Comparison of ENCODE assay signal across 10 cellular contexts in genomic region chr11:111922803-111923202, GRCh38. TPM values are rescaled to one million over a fixed set of nuclear protein-coding genes. Genes with fewer than 3 reads are reported as not detected.
DNase-seq lines count a peak whose midpoint lies in the region; ATAC-seq, FAIRE-seq and TF ChIP-seq lines count a peak whose summit lies in the region.
"Had no signal": no experiment of that assay in that cellular context is flagged by ENCODE, and none has a peak within 500 bp of the region (broad histone marks: within the 10 kb centered on the region; RNA-seq: fewer than 3 reads in every experiment).

No MANE protein-coding gene starts in this region.

- H3K27ac ChIP-seq in H9 (ENCODE audit: insufficient read length, low read depth, low read length) (no peak overlapping the region), hepatocyte (peak overlapping the region; percentile 89), skin epidermis (peak overlapping the region in 16 of 21 experiments; percentile 2 to 89 (median 68))

- H3K36me3 Mint-ChIP-seq in H9 (ENCODE audit: insufficient read depth in 1 of 3, low read depth in 3 of 3) = no peaks in the 10 kb centered on the region
- no peaks in the 10 kb centered on the region for H3K36me3 Mint-ChIP-seq in activated CD4-positive, alpha-beta T cell treated with anti-CD3 and anti-CD28 coated beads, Interleukin-2, amount 10 ng/mL, durations not matched to agents 7 days and 5 days (ENCODE audit: low read depth)

- no peak overlapping the region for H3K14ac ChIP-seq in H9 (ENCODE audit: insufficient read depth, low read length)

- H3K4me1 Mint-ChIP-seq in H9 = peaks cover 42 to 46% of the 10 kb centered on the region in 2 experiments
- peaks cover 20% of the 10 kb centered on the region for H3K4me1 Mint-ChIP-seq in activated CD4-positive, alpha-beta T cell treated with anti-CD3 and anti-CD28 coated beads, Interleukin-2, amount 10 ng/mL, durations not matched to agents 7 days and 5 days

- no peak overlapping the region for H2BK12ac ChIP-seq in H9 (ENCODE audit: insufficient read length, low read depth, low read length)

- H3T11ph ChIP-seq in H9 (ENCODE audit: low read length) = no peak overlapping the region

- CTCF ChIA-PET in activated CD4-positive, alpha-beta T cell treated with anti-CD3 and anti-CD28 coated beads, Interleukin-2, amount 10 ng/mL, durations not matched to agents 7 days and 5 days (lab: Charles Lee) = interaction anchor here (0.5 kb wide), 1 partner anchor 304 kb away, joined by 3 read pairs; no protein-coding TSS in a partner anchor

- no peak overlapping the region for H2BK20ac ChIP-seq in H9 (ENCODE audit: low read depth, low read length, poor library complexity, severe bottlenecking)

- H2BK120ac ChIP-seq in H9 (ENCODE audit: low read depth, low read length, poor library complexity, severe bottlenecking) = no peak overlapping the region

- H3K27me3 ChIP-seq in H9 (ENCODE audit: insufficient read depth, low read length) (no peaks in the 10 kb centered on the region), hepatocyte (no peaks in the 10 kb centered on the region)

- no peak for ATAC-seq in GM18868 (IDR thresholded peaks at IDR 0.05; ENCODE audit: unreplicated experiment)
- ATAC-seq: activated CD8-positive, alpha-beta T cell treated with anti-CD3 and anti-CD28 coated beads, Interleukin-2, amount 10 ng/mL, durations not matched to agents 7 days and 5 days had no signal

- H4K8ac ChIP-seq in H9 (replicated peaks; ENCODE audit: insufficient read length, low read depth, low read length) = no peak overlapping the region

- FAIRE-seq in urothelium cell line (lab: Jason Lieb, UNC) = no peak

- H3K79me1 ChIP-seq in H9 (ENCODE audit: insufficient read depth, low read depth, low read length, poor library complexity, severe bottlenecking) = no peaks in the 10 kb centered on the region

- no peak overlapping the region for H4K5ac ChIP-seq in H9 (ENCODE audit: insufficient read length, low read depth, low read length)

- H3K56ac ChIP-seq in H9 (ENCODE audit: insufficient read length, low read depth, low read length) = no peak overlapping the region

- no peaks in the 10 kb centered on the region for H3K9me3 Mint-ChIP-seq in H9
- no peaks in the 10 kb centered on the region for H3K9me3 Mint-ChIP-seq in activated CD4-positive, alpha-beta T cell treated with anti-CD3 and anti-CD28 coated beads, Interleukin-2, amount 10 ng/mL, durations not matched to agents 7 days and 5 days

- TF ChIP-seq CTCF in H9 (conservative IDR thresholded peaks at IDR 0.05) (no peak), hepatocyte (IDR thresholded peaks at IDR 0.05; ENCODE audit: poor library complexity) (no peak)

- no peak overlapping the region for H3K4ac ChIP-seq in H9 (ENCODE audit: low read depth, low read length)

- no peaks in the 10 kb centered on the region for H3K79me2 ChIP-seq in H9 (ENCODE audit: insufficient read depth, low read length)
- peaks cover 20% of the 10 kb centered on the region for H3K79me2 ChIP-seq in hepatocyte

- H4K91ac ChIP-seq in H9 (ENCODE audit: insufficient read length, low read depth, low read length) = no peak overlapping the region

- H3K9me3 ChIP-seq in H9 (ENCODE audit: control insufficient read depth, low read depth, low read length) (no peaks in the 10 kb centered on the region), hepatocyte (ENCODE audit: low read depth) (no peaks in the 10 kb centered on the region)

- H3K18ac ChIP-seq in H9 (ENCODE audit: insufficient read length, low read depth, low read length) = no peak overlapping the region

- H2AFZ ChIP-seq in H9 (ENCODE audit: low read length) (no peak overlapping the region), hepatocyte (peak overlapping the region; percentile 12)

- no peaks in the 10 kb centered on the region for H3K36me3 ChIP-seq in hepatocyte (replicated peaks; ENCODE audit: insufficient read depth, low read depth)

- no peak overlapping the region for H3K9ac ChIP-seq in H9 (ENCODE audit: extremely low read depth, insufficient read length, low read length)

- no peaks in the 10 kb centered on the region for H4K20me1 ChIP-seq in H9 (ENCODE audit: control insufficient read depth, insufficient read depth, insufficient read length)
- no peaks in the 10 kb centered on the region for H4K20me1 ChIP-seq in hepatocyte (ENCODE audit: insufficient read depth, poor library complexity, severe bottlenecking)

- H3K4me3 ChIP-seq in hepatocyte (no peak overlapping the region), skin epidermis (no peak overlapping the region)

- no peaks in the 10 kb centered on the region for H3K27me3 Mint-ChIP-seq in H9 (ENCODE audit: low read depth)
- peaks cover 13% of the 10 kb centered on the region for H3K27me3 Mint-ChIP-seq in activated CD4-positive, alpha-beta T cell treated with anti-CD3 and anti-CD28 coated beads, Interleukin-2, amount 10 ng/mL, durations not matched to agents 7 days and 5 days

- H2BK15ac ChIP-seq in H9 (ENCODE audit: low read depth, low read length) = no peak overlapping the region

- H3K4me1 ChIP-seq in H9 (ENCODE audit: insufficient read depth, low read length) (peaks cover 3% of the 10 kb centered on the region; the same call in 1 of the 2 replicates), hepatocyte (ENCODE audit: insufficient read depth) (peaks cover 47% of the 10 kb centered on the region)

- H3K4me3 Mint-ChIP-seq in H9 = no peak overlapping the region
- H3K4me3 Mint-ChIP-seq in activated CD4-positive, alpha-beta T cell treated with anti-CD3 and anti-CD28 coated beads, Interleukin-2, amount 10 ng/mL, durations not matched to agents 7 days and 5 days = no peak overlapping the region
- H3K4me3 Mint-ChIP-seq: activated CD8-positive, alpha-beta T cell treated with anti-CD3 and anti-CD28 coated beads, Interleukin-2, amount 10 ng/mL, durations not matched to agents 7 days and 5 days had no signal

- H3K23me2 ChIP-seq in H9 (ENCODE audit: insufficient read length, low read depth, low read length, poor library complexity, severe bottlenecking) = peaks cover 5% of the 10 kb centered on the region

- H3K4me2 ChIP-seq in H9 (ENCODE audit: insufficient read depth, insufficient read length, low read length) (no peak overlapping the region), hepatocyte (peak overlapping the region; percentile 63)

- no peak overlapping the region for H2AK5ac ChIP-seq in H9 (ENCODE audit: insufficient read length, low read length)

- H2BK5ac ChIP-seq in H9 (ENCODE audit: insufficient read length, low read length) = no peak overlapping the region

- WGBS in H9 (ENCODE audit: extremely low coverage, insufficient read length, low lambda C conversion rate) = no CpG with 5 or more reads among the region's 2 CpGs
- 50% methylated on average over 2 of the region's 2 CpGs for whole genome bisulfite sequencing in hepatocyte (ENCODE audit: low lambda C conversion rate, missing lambda C conversion rate)

- peak overlapping the region in 2 of 3 experiments; percentile 37 to 88; a peak in 3 of 7 replicates for H3K27ac Mint-ChIP-seq in H9
- no peak overlapping the region for H3K27ac Mint-ChIP-seq in activated CD4-positive, alpha-beta T cell treated with anti-CD3 and anti-CD28 coated beads, Interleukin-2, amount 10 ng/mL, durations not matched to agents 7 days and 5 days
- H3K27ac Mint-ChIP-seq: activated CD8-positive, alpha-beta T cell treated with anti-CD3 and anti-CD28 coated beads, Interleukin-2, amount 10 ng/mL, durations not matched to agents 7 days and 5 days had no signal

- H3K9me2 ChIP-seq in hepatocyte (replicated peaks; ENCODE audit: insufficient read depth) = no peaks in the 10 kb centered on the region

- POLR2A ChIA-PET in activated CD4-positive, alpha-beta T cell treated with anti-CD3 and anti-CD28 coated beads, Interleukin-2, amount 10 ng/mL, durations not matched to agents 7 days and 5 days (lab: Charles Lee) = no interaction called here

- H3K23ac ChIP-seq in H9 (ENCODE audit: insufficient read length, low read depth, low read length) = no peak overlapping the region

- DNase-seq in H9 = no peak
- peak; percentile 73 for DNase-seq in astrocyte of the hippocampus (ENCODE audit: low read depth, low spot score)
- no peak for DNase-seq in hepatocyte (ENCODE audit: low spot score)
- DNase-seq in urothelium cell line (ENCODE audit: low spot score) = no peak
- DNase-seq in SHP77 treated with DMSO at 0.1 percent for 48 hours (lab: John Stamatoyannopoulos, UW) = no peak
- DNase-seq in activated CD4-positive, alpha-beta T cell treated with anti-CD3 and anti-CD28 coated beads, Interleukin-2, amount 10 ng/mL, durations not matched to agents 7 days and 5 days = no peak
- DNase-seq: activated CD8-positive, alpha-beta T cell treated with anti-CD3 and anti-CD28 coated beads, Interleukin-2, amount 10 ng/mL, durations not matched to agents 7 days and 5 days; NCI-H2227 treated with DMSO at 0.1 percent for 48 hours had no signal

RNA-seq across cellular contexts. Expression of gene C11orf52, which starts 4.1 kb away (rescaled TPM):
- total RNA-seq in H9 (2021) (4.0 and 4.4 TPM in 2 replicates), hepatocyte (8.7 and 14.8 TPM in 2 replicates)
- polyA plus RNA-seq in hepatocyte = 21.1 and 23.7 TPM in 2 replicates
- total RNA-seq in activated CD4-positive, alpha-beta T cell treated with anti-CD3 and anti-CD28 coated beads, Interleukin-2, amount 10 ng/mL, durations not matched to agents 7 days and 5 days = under 1 TPM in 1 of 2 experiments, not detected in 1; 0.27 TPM
- total RNA-seq: activated CD8-positive, alpha-beta T cell treated with anti-CD3 and anti-CD28 coated beads, Interleukin-2, amount 10 ng/mL, durations not matched to agents 7 days and 5 days had no signal

RNA-seq across cellular contexts. Expression of gene HSPB2, which starts 10.3 kb away (rescaled TPM):
- 0.22 TPM in 1 of 2 replicates, not detected in the other for total RNA-seq in H9 (2021)
- total RNA-seq in hepatocyte = not detected in 2 replicates
- 0.19 and 0.29 TPM in 2 replicates for polyA plus RNA-seq in hepatocyte
- total RNA-seq in activated CD4-positive, alpha-beta T cell treated with anti-CD3 and anti-CD28 coated beads, Interleukin-2, amount 10 ng/mL, durations not matched to agents 7 days and 5 days = not detected
- total RNA-seq: activated CD8-positive, alpha-beta T cell treated with anti-CD3 and anti-CD28 coated beads, Interleukin-2, amount 10 ng/mL, durations not matched to agents 7 days and 5 days had no signal

RNA-seq across cellular contexts. Expression of gene CRYAB, which starts 11.2 kb away (rescaled TPM):
- total RNA-seq in H9 (2021) (1.1 TPM in 1 of 2 replicates, not detected in the other), hepatocyte (15.7 and 20.5 TPM in 2 replicates)
- polyA plus RNA-seq in hepatocyte = 64.8 and 123 TPM in 2 replicates
- not detected for total RNA-seq in activated CD4-positive, alpha-beta T cell treated with anti-CD3 and anti-CD28 coated beads, Interleukin-2, amount 10 ng/mL, durations not matched to agents 7 days and 5 days
- total RNA-seq: activated CD8-positive, alpha-beta T cell treated with anti-CD3 and anti-CD28 coated beads, Interleukin-2, amount 10 ng/mL, durations not matched to agents 7 days and 5 days had no signal

RNA-seq across cellular contexts. Expression of gene DIXDC1, which starts 14.3 kb away (rescaled TPM):
- total RNA-seq in H9 (2021) = 10.1 and 10.8 TPM in 2 replicates
- total RNA-seq in hepatocyte = 14.7 and 18.4 TPM in 2 replicates
- 5.2 and 8.2 TPM in 2 replicates for polyA plus RNA-seq in hepatocyte
- 1 to 10 TPM; 3.1 to 4.1 TPM for total RNA-seq in activated CD4-positive, alpha-beta T cell treated with anti-CD3 and anti-CD28 coated beads, Interleukin-2, amount 10 ng/mL, durations not matched to agents 7 days and 5 days

RNA-seq across cellular contexts. Expression of gene CFAP68, which starts 43.5 kb away (rescaled TPM):
- 21.6 and 23.4 TPM in 2 replicates for total RNA-seq in H9 (2021)
- total RNA-seq in hepatocyte = 21.1 and 24.6 TPM in 2 replicates
- polyA plus RNA-seq in hepatocyte = 19.9 and 21.8 TPM in 2 replicates
- total RNA-seq in activated CD4-positive, alpha-beta T cell treated with anti-CD3 and anti-CD28 coated beads, Interleukin-2, amount 10 ng/mL, durations not matched to agents 7 days and 5 days = 10 to 100 TPM; 18.3 to 26.5 TPM
